8 cellular contexts compared by ENCODE assay signal in the genomic region with DNA sequence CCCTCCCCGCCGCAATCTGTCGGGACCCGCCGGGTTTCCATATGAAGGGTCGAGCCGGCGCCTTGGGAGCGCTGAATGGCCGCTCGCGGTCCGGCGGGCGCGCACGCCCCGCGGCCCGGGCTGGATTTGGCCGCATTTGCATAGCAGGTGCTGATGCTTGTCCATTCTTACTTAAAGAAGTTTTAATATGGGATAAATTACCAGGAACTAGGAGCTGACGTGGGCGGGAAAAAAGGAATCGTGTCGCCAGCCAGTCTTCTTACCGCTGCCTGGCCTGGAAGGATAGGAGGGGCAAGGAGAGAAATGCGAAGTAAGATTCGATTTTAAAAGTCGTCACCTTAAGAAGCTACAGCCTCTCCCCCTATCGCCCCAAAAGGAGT. TPM values are rescaled to one million over a fixed set of nuclear protein-coding genes. Genes with fewer than 3 reads are reported as not detected.
A peak's percentile ranks its signal among the peaks of the same experiment; 100 is the strongest.
DNase-seq lines count a peak whose midpoint lies in the region; ATAC-seq, FAIRE-seq and TF ChIP-seq lines count a peak whose summit lies in the region.

No MANE protein-coding gene starts in this region.

- CTCF ChIA-PET in GM12878 (lab: Yijun Ruan, JAX): no interaction called here

- H3K36me3 ChIP-seq in GM12878 (ENCODE audit: control insufficient read depth in 2 of 2, insufficient read depth in 2 of 2, low read length in 1 of 2) (no peaks in the 10 kb centered on the region), suprapubic skin (no peaks in the 10 kb centered on the region)

- H3K4me1 ChIP-seq in GM12878 (ENCODE audit: control insufficient read depth, insufficient read depth, low read length) (peaks cover 8% of the 10 kb centered on the region), suprapubic skin (peaks cover 18% of the 10 kb centered on the region)

- no TSS peak for BruUV-seq in GM12878 (replicated peaks; lab: Mats Ljungman, UMichigan)

- H3K4me3 Mint-ChIP-seq in activated CD4-positive, alpha-beta T cell treated with anti-CD3 and anti-CD28 coated beads, Interleukin-2, amount 10 ng/mL, durations not matched to agents 24 days and 14 days: peak overlapping the region; percentile 87
- H3K4me3 Mint-ChIP-seq in memory B cell: peak overlapping the region; percentile 93

- no peak overlapping the region for H3K27ac Mint-ChIP-seq in activated CD4-positive, alpha-beta T cell treated with anti-CD3 and anti-CD28 coated beads, Interleukin-2, amount 10 ng/mL, durations not matched to agents 24 days and 14 days
- H3K27ac Mint-ChIP-seq in memory B cell: no peak overlapping the region

- no peaks in the 10 kb centered on the region for H4K20me1 ChIP-seq in GM12878 (ENCODE audit: control insufficient read depth, insufficient read depth)

- H3K4me3 ChIP-seq in GM12878 (peak overlapping the region; percentile 63; the same call in 1 of the 2 replicates), suprapubic skin (peak overlapping the region; percentile 58)

- SMC1A ChIA-PET in GM12878 (lab: Charles Lee; ENCODE audit: uncharacterized antibody, unreplicated experiment): no interaction called here

- H3K36me3 Mint-ChIP-seq in activated CD4-positive, alpha-beta T cell treated with anti-CD3 and anti-CD28 coated beads, Interleukin-2, amount 10 ng/mL, durations not matched to agents 24 days and 14 days (ENCODE audit: low read depth): peaks cover 2% of the 10 kb centered on the region
- no peaks in the 10 kb centered on the region for H3K36me3 Mint-ChIP-seq in memory B cell

- DNase-seq in activated CD4-positive, alpha-beta T cell treated with anti-CD3 and anti-CD28 coated beads, Interleukin-2, amount 10 ng/mL, durations not matched to agents 24 days and 14 days: no peak
- no peak for DNase-seq in activated CD4-positive, alpha-beta T cell treated with anti-CD3 and anti-CD28 coated beads, Interleukin-2, amount 50 U/mL, for 1 hour
- DNase-seq in GM12878 (ENCODE audit: low read depth, low spot score) (no peak), memory B cell (ENCODE audit: low spot score in 2 of 2) (no peak), suprapubic skin (ENCODE audit: low spot score in 2 of 2) (no peak), DMS153 treated with DMSO at 0.1 percent for 48 hours (lab: John Stamatoyannopoulos, UW; ENCODE audit: unreplicated experiment) (no peak), amygdala (lab: John Stamatoyannopoulos, UW) (no peak)

- TF ChIP-seq RAD21 in GM12878 (IDR thresholded peaks at IDR 0.05; ENCODE audit: insufficient read depth, low read depth, low read length): no peak

- TF ChIP-seq EP300 in GM12878 (IDR thresholded peaks at IDR 0.05; ENCODE audit: borderline replicate concordance in 1 of 2, control insufficient read depth in 1 of 2, low read depth in 2 of 2, low read length in 2 of 2): no peak
- TF ChIP-seq EP300 in suprapubic skin (IDR thresholded peaks at IDR 0.05): no peak

- H3K27me3 ChIP-seq in GM12878 (replicated peaks in 1 of 2; ENCODE audit: control insufficient read depth in 2 of 2, insufficient read depth in 2 of 2, low read length in 1 of 2) (peaks cover 6 to 15% of the 10 kb centered on the region in 2 experiments), suprapubic skin (peaks cover 77% of the 10 kb centered on the region)

- H3K27me3 Mint-ChIP-seq in activated CD4-positive, alpha-beta T cell treated with anti-CD3 and anti-CD28 coated beads, Interleukin-2, amount 10 ng/mL, durations not matched to agents 24 days and 14 days: peaks cover 88% of the 10 kb centered on the region
- H3K27me3 Mint-ChIP-seq in memory B cell: peaks cover 27% of the 10 kb centered on the region

- peak overlapping the region; percentile 90 for H3K4me2 ChIP-seq in GM12878 (ENCODE audit: control insufficient read depth, insufficient read depth)

- POLR2A ChIA-PET in GM12878 (lab: Charles Lee): no interaction called here

- TF ChIP-seq POLR2A in GM12878 (IDR thresholded peaks at IDR 0.05; ENCODE audit: low read depth, low read length): no peak
- no peak for TF ChIP-seq POLR2A in suprapubic skin (IDR thresholded peaks at IDR 0.05)

- H3K79me2 ChIP-seq in GM12878 (ENCODE audit: control insufficient read depth, insufficient read depth, low read length): no peaks in the 10 kb centered on the region

- ATAC-seq in GM12878 (no peak; the same call in 1 of the 3 replicates), memory B cell (ENCODE audit: low read depth) (no peak), GM19023 (IDR thresholded peaks at IDR 0.05; ENCODE audit: unreplicated experiment) (no peak)

- RAD21 ChIA-PET in GM12878 (lab: Charles Lee; ENCODE audit: unreplicated experiment): no interaction called here

- 13% methylated on average over 28 of the region's 30 CpGs for WGBS in GM12878 (ENCODE audit: insufficient coverage, insufficient replicate concordance, low lambda C conversion rate, missing lambda C conversion rate)
- WGBS in suprapubic skin: 41% methylated on average over 28 of the region's 30 CpGs

- TF ChIP-seq CTCF in GM12878 (IDR thresholded peaks at IDR 0.05 in 2 of 3, conservative IDR thresholded peaks at IDR 0.05 in 1 of 3; ENCODE audit: control insufficient read depth in 2 of 3, extremely low read depth in 1 of 3, insufficient read depth in 1 of 3, low read depth in 3 of 3, low read length in 3 of 3): no peak
- no peak for TF ChIP-seq CTCF in suprapubic skin (IDR thresholded peaks at IDR 0.05)

- H3K9me3 ChIP-seq in GM12878 (replicated peaks; ENCODE audit: control insufficient read depth, insufficient read depth, low read length): no peaks in the 10 kb centered on the region; the same call in 2 of the 3 replicates
- H3K9me3 ChIP-seq in suprapubic skin: no peaks in the 10 kb centered on the region

- in situ Hi-C loops in GM12878 (cut with MboI): no loop called here

- H3K9me3 Mint-ChIP-seq in activated CD4-positive, alpha-beta T cell treated with anti-CD3 and anti-CD28 coated beads, Interleukin-2, amount 10 ng/mL, durations not matched to agents 24 days and 14 days: no peaks in the 10 kb centered on the region
- H3K9me3 Mint-ChIP-seq in memory B cell: no peaks in the 10 kb centered on the region

- H3K27ac ChIP-seq in GM12878 (ENCODE audit: control insufficient read depth, insufficient read depth): no peak overlapping the region
- no peak overlapping the region for H3K27ac ChIP-seq in suprapubic skin

- intact Hi-C loops in activated CD4-positive, alpha-beta T cell treated with anti-CD3 and anti-CD28 coated beads, Interleukin-2, amount 10 ng/mL, durations not matched to agents 24 days and 14 days (cut with micrococcal nuclease): loop anchor here (5.0 kb wide), 1 partner anchor 512 kb away; a partner anchor contains a TSS
- intact Hi-C loops in GM12878 (cut with micrococcal nuclease; ENCODE audit: unreplicated experiment): no loop called here

- FAIRE-seq in GM12878 (lab: Jason Lieb, UNC): no peak

- H3K9ac ChIP-seq in GM12878 (ENCODE audit: control insufficient read depth, insufficient read depth, low read length): no peak overlapping the region

- peaks cover 9% of the 10 kb centered on the region for H3K4me1 Mint-ChIP-seq in activated CD4-positive, alpha-beta T cell treated with anti-CD3 and anti-CD28 coated beads, Interleukin-2, amount 10 ng/mL, durations not matched to agents 24 days and 14 days
- peaks cover 7% of the 10 kb centered on the region for H3K4me1 Mint-ChIP-seq in memory B cell

- peak overlapping the region; percentile 81 for H2AFZ ChIP-seq in GM12878 (ENCODE audit: control insufficient read depth, low read depth, low read length)

TF ChIP-seq in GM12878, 131 proteins besides CTCF, POLR2A, EP300 and RAD21:
- no peak for TF ChIP-seq ZNF217 (IDR thresholded peaks at IDR 0.05)
- no peak for TF ChIP-seq TARDBP (IDR thresholded peaks at IDR 0.05; ENCODE audit: borderline replicate concordance)

RNA-seq across cellular contexts. Expression of a gene that starts 8.9 kb away (rescaled TPM):
- total RNA-seq in activated CD4-positive, alpha-beta T cell treated with anti-CD3 and anti-CD28 coated beads, Interleukin-2, amount 10 ng/mL, durations not matched to agents 24 days and 14 days: not detected in 2 replicates
- not detected in 2 replicates for total RNA-seq in GM12878 (2013; cell fraction: nucleolus; rRNA removed)
- total RNA-seq in GM12878 (2014; rRNA removed) (not detected in 2 replicates), GM12878 (2014; rRNA removed; fragmentation: Illumina TruSeq; extraction: Trizol) (not detected in 2 replicates), GM12878 (2021) (not detected in 2 replicates), suprapubic skin (not detected)
- not detected for polyA plus RNA-seq in GM12878 (2011; ENCODE audit: low read depth)
- polyA plus RNA-seq in GM12878 (2011; rRNA removed) (not detected in 2 replicates), GM12878 (2014; fragmentation: Illumina TruSeq; extraction: Trizol) (not detected in 2 replicates), GM12878 (2014; fragmentation: Nextera tagmentation; extraction: Ambion mirVana) (not detected), GM12878 (2014; rRNA removed) (not detected in 2 replicates), GM12878 (2016; fragmentation: Nextera tagmentation; extraction: Ambion mirVana) (not detected)
- not detected in 2 replicates for polyA plus RNA-seq in GM12878 (2011; cell fraction: cytosol; rRNA removed)
- polyA plus RNA-seq in GM12878 (2011; cell fraction: nucleus; rRNA removed): not detected in 2 replicates
- polyA plus RNA-seq in GM12878 (2012): not detected in 2 replicates
- not detected in 2 replicates for polyA minus RNA-seq in GM12878 (2011; rRNA and poly(A)+ RNA removed)
- not detected in 2 replicates for polyA minus RNA-seq in GM12878 (2011; cell fraction: cytosol; rRNA and poly(A)+ RNA removed)
- polyA minus RNA-seq in GM12878 (2011; cell fraction: nucleus; rRNA and poly(A)+ RNA removed): not detected in 2 replicates

RNA-seq across cellular contexts. Expression of a gene that starts 34.1 kb away (rescaled TPM):
- not detected in 2 replicates for total RNA-seq in activated CD4-positive, alpha-beta T cell treated with anti-CD3 and anti-CD28 coated beads, Interleukin-2, amount 10 ng/mL, durations not matched to agents 24 days and 14 days
- total RNA-seq in GM12878 (2013; cell fraction: nucleolus; rRNA removed): not detected in 2 replicates
- total RNA-seq in GM12878 (2014; rRNA removed): not detected in 2 replicates
- not detected in 2 replicates for total RNA-seq in GM12878 (2014; rRNA removed; fragmentation: Illumina TruSeq; extraction: Trizol)
- not detected in 2 replicates for total RNA-seq in GM12878 (2021)
- polyA plus RNA-seq in GM12878 (2011; ENCODE audit: low read depth): 0.20 TPM
- polyA plus RNA-seq in GM12878 (2011; rRNA removed): 0.05 and 0.09 TPM in 2 replicates
- 0.07 TPM in 1 of 2 replicates, not detected in the other for polyA plus RNA-seq in GM12878 (2011; cell fraction: cytosol; rRNA removed)
- not detected in 2 replicates for polyA plus RNA-seq in GM12878 (2011; cell fraction: nucleus; rRNA removed)
- polyA plus RNA-seq in GM12878 (2012): 0.26 and 0.36 TPM in 2 replicates
- not detected in 2 replicates for polyA plus RNA-seq in GM12878 (2014; fragmentation: Illumina TruSeq; extraction: Trizol)
- polyA plus RNA-seq in GM12878 (2014; fragmentation: Nextera tagmentation; extraction: Ambion mirVana): not detected
- polyA plus RNA-seq in GM12878 (2014; rRNA removed): not detected in 2 replicates
- not detected for polyA plus RNA-seq in GM12878 (2016; fragmentation: Nextera tagmentation; extraction: Ambion mirVana)
- polyA minus RNA-seq in GM12878 (2011; rRNA and poly(A)+ RNA removed): not detected in 2 replicates
- polyA minus RNA-seq in GM12878 (2011; cell fraction: cytosol; rRNA and poly(A)+ RNA removed): not detected in 2 replicates
- polyA minus RNA-seq in GM12878 (2011; cell fraction: nucleus; rRNA and poly(A)+ RNA removed): not detected in 2 replicates
- 100 to 1,000 TPM; 247 to 781 (median 334) TPM for total RNA-seq in suprapubic skin

Comparison
In these comparisons a context has a peak if more than half of its experiments do, and no peak if none do; other contexts are left out.
1. RNA of a gene that starts 34.1 kb away (total RNA-seq): 247 to 781 TPM in suprapubic skin; not detected in activated CD4-positive, alpha-beta T cell treated with anti-CD3 and anti-CD28 coated beads, Interleukin-2, amount 10 ng/mL, durations not matched to agents 24 days and 14 days and not detected in GM12878; every median in the first group is over 100 times any median in the second.